In the genomic region with DNA sequence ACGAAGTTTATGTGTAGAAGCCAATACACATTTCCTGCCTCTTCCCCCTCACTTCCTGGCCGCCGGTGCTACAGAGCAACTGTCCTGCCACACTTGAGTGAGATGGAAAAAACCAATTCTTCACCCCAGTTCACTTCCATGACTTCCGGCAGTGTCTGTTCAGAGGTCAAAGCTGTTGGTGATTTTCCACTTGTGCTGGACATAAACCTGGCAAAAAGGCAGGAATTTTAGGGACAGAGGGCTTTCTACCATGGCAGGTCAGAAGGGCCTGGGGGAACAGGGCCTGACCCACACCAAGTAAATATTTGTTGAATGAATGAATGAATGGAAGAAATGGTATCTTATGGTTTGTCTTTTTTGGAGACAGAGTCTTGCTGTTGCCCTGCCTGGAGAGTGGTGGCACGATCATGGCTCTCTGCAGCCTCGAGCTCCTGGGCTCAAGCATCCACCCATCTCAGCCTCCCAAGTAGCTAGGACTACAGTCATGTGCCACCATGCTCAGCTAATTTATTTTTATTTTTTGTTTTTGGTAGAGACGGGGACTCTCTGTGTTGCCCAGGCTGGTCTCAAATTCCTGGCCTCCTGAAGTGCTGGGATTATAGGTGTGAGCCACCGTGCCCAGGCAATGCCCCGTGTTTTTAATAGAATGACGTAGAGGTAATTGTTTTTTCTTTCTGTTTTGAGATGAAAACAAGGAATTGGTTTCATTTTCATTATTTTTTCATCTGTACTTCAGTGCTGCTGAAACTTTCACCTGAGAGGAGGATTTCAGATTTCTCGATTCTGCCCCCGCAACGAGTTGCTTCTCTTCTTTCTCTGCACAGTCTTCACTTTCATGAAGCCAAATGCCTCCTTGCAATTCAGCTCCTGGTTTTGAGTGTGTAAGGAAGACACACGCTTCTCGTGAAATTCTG, we compare ENCODE assay signal across 9 cellular contexts. TPM values are rescaled to one million over a fixed set of nuclear protein-coding genes. Genes with fewer than 3 reads are reported as not detected.
A peak's percentile ranks its signal among the peaks of the same experiment; 100 is the strongest.
DNase-seq lines count a peak whose midpoint lies in the region; ATAC-seq and TF ChIP-seq lines count a peak whose summit lies in the region.
"Had no signal": no experiment of that assay in that cellular context is flagged by ENCODE, and none has a peak within 500 bp of the region (broad histone marks: within the 10 kb centered on the region; RNA-seq: fewer than 3 reads in every experiment).

No MANE protein-coding gene starts in this region.

- H3K27me3 Mint-ChIP-seq in T-helper 1 cell treated with Interleukin-12 subunit alpha and Interleukin-12 subunit beta and Interleukin-4 antibody, amounts not matched to agents 30 μg/mL and 1 μg/mL, for 36 hours (ENCODE audit: low read depth): no peaks in the 10 kb centered on the region
- H3K27me3 Mint-ChIP-seq in osteocyte (ENCODE audit: unreplicated experiment): peaks cover 4% of the 10 kb centered on the region

- H3K27ac Mint-ChIP-seq in T-helper 1 cell treated with Interleukin-12 subunit alpha and Interleukin-12 subunit beta and Interleukin-4 antibody, amounts not matched to agents 30 μg/mL and 1 μg/mL, for 36 hours: peak overlapping the region; percentile 100
- no peak overlapping the region for H3K27ac Mint-ChIP-seq in osteocyte (ENCODE audit: unreplicated experiment)

- H3K36me3 Mint-ChIP-seq in T-helper 1 cell treated with Interleukin-12 subunit alpha and Interleukin-12 subunit beta and Interleukin-4 antibody, amounts not matched to agents 30 μg/mL and 1 μg/mL, for 36 hours (ENCODE audit: low read depth): peaks cover 9% of the 10 kb centered on the region
- H3K36me3 Mint-ChIP-seq in osteocyte (ENCODE audit: unreplicated experiment): no peaks in the 10 kb centered on the region

- DNase-seq in dermis microvascular lymphatic vessel endothelial cell (ENCODE audit: low read depth in 2 of 2): peak; percentile 91 to 94
- DNase-seq in stimulated activated CD4-positive, alpha-beta T cell treated with anti-CD3 and anti-CD28 coated beads, Interleukin-1b, Interleukin-23, amount 100 ng/mL, for 48 hours: peak; percentile 58
- DNase-seq in NCI-H2107 treated with DMSO at 0.1 percent for 48 hours (lab: John Stamatoyannopoulos, UW; ENCODE audit: unreplicated experiment): no peak
- no peak for DNase-seq in MV-4-11 (lab: John Stamatoyannopoulos, UW)
- DNase-seq in osteocyte (ENCODE audit: extremely low spot score, unreplicated experiment): no peak
- DNase-seq in NCI-H748 treated with DMSO at 0.1 percent for 48 hours (lab: John Stamatoyannopoulos, UW): no peak
- DNase-seq: SHP77 had no signal

- no peaks in the 10 kb centered on the region for H3K9me3 Mint-ChIP-seq in T-helper 1 cell treated with Interleukin-12 subunit alpha and Interleukin-12 subunit beta and Interleukin-4 antibody, amounts not matched to agents 30 μg/mL and 1 μg/mL, for 36 hours
- no peaks in the 10 kb centered on the region for H3K9me3 Mint-ChIP-seq in osteocyte (ENCODE audit: unreplicated experiment)

- peaks cover 59% of the 10 kb centered on the region for H3K4me1 Mint-ChIP-seq in T-helper 1 cell treated with Interleukin-12 subunit alpha and Interleukin-12 subunit beta and Interleukin-4 antibody, amounts not matched to agents 30 μg/mL and 1 μg/mL, for 36 hours (ENCODE audit: low read depth)
- peaks cover 7% of the 10 kb centered on the region for H3K4me1 Mint-ChIP-seq in osteocyte (ENCODE audit: unreplicated experiment)

- H3K4me3 Mint-ChIP-seq in T-helper 1 cell treated with Interleukin-12 subunit alpha and Interleukin-12 subunit beta and Interleukin-4 antibody, amounts not matched to agents 30 μg/mL and 1 μg/mL, for 36 hours: peak overlapping the region; percentile 71
- no peak overlapping the region for H3K4me3 Mint-ChIP-seq in osteocyte (ENCODE audit: unreplicated experiment)

- peak; percentile 41 for ATAC-seq in GM18858 (IDR thresholded peaks at IDR 0.05; ENCODE audit: unreplicated experiment)

- TF ChIP-seq CTCF in osteocyte (IDR thresholded peaks at IDR 0.05): no peak

RNA-seq across cellular contexts. Expression of a gene that starts 48.0 kb away (rescaled TPM):
- total RNA-seq in dermis microvascular lymphatic vessel endothelial cell (21.1 and 37.9 TPM in 2 replicates), osteocyte (34.8 and 36.9 TPM in 2 replicates)

Comparison
In these comparisons a context has a peak if more than half of its experiments do, and no peak if none do; other contexts are left out.
1. DNase-seq: peak in dermis microvascular lymphatic vessel endothelial cell (2 of 2) and stimulated activated CD4-positive, alpha-beta T cell treated with anti-CD3 and anti-CD28 coated beads, Interleukin-1b, Interleukin-23, amount 100 ng/mL, for 48 hours (single experiment); none in NCI-H2107 treated with DMSO at 0.1 percent for 48 hours (single experiment), MV-4-11 (single experiment), osteocyte (single experiment) and NCI-H748 treated with DMSO at 0.1 percent for 48 hours (single experiment).